In the genomic region with DNA sequence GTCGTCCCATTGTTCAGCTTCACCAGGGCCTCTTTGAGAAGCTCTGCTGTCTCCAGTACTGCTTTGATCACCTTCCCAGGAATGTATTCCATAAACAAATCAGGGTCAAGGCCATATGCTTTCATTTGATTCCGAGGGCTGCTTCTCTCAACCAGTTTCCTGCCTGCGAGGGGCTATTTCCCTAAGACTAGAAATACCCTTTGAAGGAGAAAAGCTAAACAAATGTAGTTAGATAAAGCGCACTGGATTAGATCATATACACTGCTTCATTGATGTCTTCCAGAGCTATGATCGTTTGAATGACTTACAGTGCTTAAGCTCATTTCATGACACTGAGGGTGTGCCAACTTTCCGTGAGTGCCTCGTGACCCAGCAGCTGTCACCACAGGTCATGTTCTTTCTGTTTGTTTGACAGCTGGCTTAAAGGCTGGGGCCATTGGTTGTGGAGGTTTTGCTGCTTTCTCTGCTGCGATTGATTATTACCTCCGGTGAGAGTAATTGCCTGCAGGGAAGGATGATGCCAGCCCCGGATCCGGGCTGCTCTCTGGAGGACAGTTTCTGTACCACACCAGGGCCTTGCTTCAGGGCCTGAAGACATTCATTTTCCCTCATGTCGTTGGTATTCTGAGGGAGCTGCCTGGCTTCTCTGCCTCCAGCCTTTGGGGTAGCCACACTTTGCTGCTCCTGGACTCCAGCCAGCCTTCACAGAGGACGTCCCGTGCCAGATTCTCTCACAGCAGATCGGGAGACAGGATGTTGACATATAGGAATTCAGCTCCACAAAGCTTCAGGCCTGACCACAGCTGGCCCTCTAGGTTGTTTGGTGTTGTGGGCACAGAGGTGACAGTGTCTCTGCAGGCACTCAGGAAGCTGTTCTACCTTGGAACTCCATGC, we compare ENCODE assay signal across 9 cellular contexts. TPM values are rescaled to one million over a fixed set of nuclear protein-coding genes. Genes with fewer than 3 reads are reported as not detected.
DNase-seq lines count a peak whose midpoint lies in the region; ATAC-seq and TF ChIP-seq lines count a peak whose summit lies in the region.
"Had no signal": no experiment of that assay in that cellular context is flagged by ENCODE, and none has a peak within 500 bp of the region (broad histone marks: within the 10 kb centered on the region; RNA-seq: fewer than 3 reads in every experiment).

No MANE protein-coding gene starts in this region.

- intact Hi-C loops in left lung (cut with DNase I), result no loop called here

- no peak for DNase-seq in SK-N-SH
- DNase-seq in left lung, result peak in 1 of 2 donors; percentile 40
- no peak for DNase-seq in thoracic aorta (ENCODE audit: low spot score)
- DNase-seq in WERI-Rb-1, result no peak
- no peak for DNase-seq in activated gamma-delta T cell treated with Interleukin-2 at 50 U/mL for 16 hours
- DNase-seq in cerebellar nuclear complex (lab: John Stamatoyannopoulos, UW), result no peak
- DNase-seq: stimulated activated naive CD4-positive, alpha-beta T cell treated with Interleukin-2 at 50 U/mL for 16 hours had no signal

- H3K4me1 ChIP-seq in SK-N-SH (ENCODE audit: control insufficient read depth in 1 of 2, insufficient read depth in 2 of 2, low read depth in 1 of 2, low read length in 1 of 2) (peaks cover 18 to 48% of the 10 kb centered on the region in 2 experiments; a peak in 3 of 4 replicates), left lung (peaks cover 35 to 81% of the 10 kb centered on the region in 2 donors), thoracic aorta (ENCODE audit: control insufficient read depth in 1 of 2, low read depth in 2 of 2) (peaks cover 63 to 74% of the 10 kb centered on the region in 2 donors)

- peak overlapping the region in 1 of 2 experiments; percentile 84; a peak in 2 of 4 replicates for H3K27ac ChIP-seq in SK-N-SH (ENCODE audit: low read depth in 2 of 2, low read length in 1 of 2)
- peak overlapping the region; percentile 22 for H3K27ac ChIP-seq in cingulate gyrus (ENCODE audit: low read depth, low read length)
- H3K27ac ChIP-seq in left lung, result peak overlapping the region; percentile 30 to 44
- peak overlapping the region; percentile 80 to 84 for H3K27ac ChIP-seq in thoracic aorta
- H3K27ac ChIP-seq in WERI-Rb-1, result no peak overlapping the region

- TF ChIP-seq CTCF in SK-N-SH (IDR thresholded peaks at IDR 0.05), result no peak
- no peak for TF ChIP-seq CTCF in left lung (IDR thresholded peaks at IDR 0.05)
- no peak for TF ChIP-seq CTCF in thoracic aorta (IDR thresholded peaks at IDR 0.05)
- TF ChIP-seq CTCF in WERI-Rb-1 (IDR thresholded peaks at IDR 0.05; ENCODE audit: low read depth, low read length), result no peak

- H3K9me3 ChIP-seq in SK-N-SH (no peaks in the 10 kb centered on the region), left lung (no peaks in the 10 kb centered on the region), thoracic aorta (no peaks in the 10 kb centered on the region), WERI-Rb-1 (ENCODE audit: severe bottlenecking) (no peaks in the 10 kb centered on the region)

- H3K9ac ChIP-seq in SK-N-SH, result no peak overlapping the region

- ATAC-seq in SK-N-SH treated with all-trans-retinoic acid at 6 μM for 48 hours (no peak), left lung (no peak), thoracic aorta (ENCODE audit: insufficient number of reproducible peaks, low FRiP score, low read depth) (no peak)

- WGBS in SK-N-SH (ENCODE audit: low lambda C conversion rate), result 72% methylated on average over 15 of the region's 15 CpGs

- H3K4me3 ChIP-seq in SK-N-SH (ENCODE audit: low read depth in 2 of 2, low read length in 1 of 2) (no peak overlapping the region), left lung (no peak overlapping the region), thoracic aorta (no peak overlapping the region), WERI-Rb-1 (ENCODE audit: low read depth, low read length) (no peak overlapping the region)

- H3K36me3 ChIP-seq in SK-N-SH (replicated peaks in 1 of 2; ENCODE audit: control insufficient read depth in 1 of 2, insufficient read depth in 2 of 2, low read length in 1 of 2), result peaks cover 40 to 46% of the 10 kb centered on the region in 2 experiments
- peaks cover 0 to 65% of the 10 kb centered on the region in 2 donors for H3K36me3 ChIP-seq in left lung
- peaks cover 14% of the 10 kb centered on the region for H3K36me3 ChIP-seq in thoracic aorta
- peaks cover 69% of the 10 kb centered on the region for H3K36me3 ChIP-seq in WERI-Rb-1

- H3K79me2 ChIP-seq in SK-N-SH (ENCODE audit: insufficient read depth), result peaks cover 24% of the 10 kb centered on the region

- CTCF ChIA-PET in SK-N-SH (lab: Yijun Ruan, JAX), result interaction anchor here (0.7 to 6.5 kb wide), 5 partner anchors 12 to 186 kb away, joined by 4 to 66 read pairs (median 8); partner anchors contain the start of gene NXN

- peaks cover 52% of the 10 kb centered on the region for H3F3A ChIP-seq in SK-N-SH (replicated peaks; ENCODE audit: insufficient read depth)

- H4K20me1 ChIP-seq in SK-N-SH (ENCODE audit: insufficient read depth), result peaks cover 67% of the 10 kb centered on the region

- no peak overlapping the region for H2AFZ ChIP-seq in SK-N-SH (ENCODE audit: low read depth)

- POLR2A ChIA-PET in SK-N-SH (lab: Yijun Ruan, JAX), result no interaction called here

- TF ChIP-seq RAD21 in SK-N-SH (IDR thresholded peaks at IDR 0.05; ENCODE audit: low read length), result no peak

- H3K27me3 ChIP-seq in SK-N-SH (ENCODE audit: insufficient read depth) (no peaks in the 10 kb centered on the region), left lung (no peaks in the 10 kb centered on the region), thoracic aorta (replicated peaks; ENCODE audit: insufficient read depth) (no peaks in the 10 kb centered on the region), WERI-Rb-1 (ENCODE audit: insufficient read depth, low read depth, severe bottlenecking) (no peaks in the 10 kb centered on the region)

- H3K4me2 ChIP-seq in SK-N-SH, result peak overlapping the region; percentile 58; the same call in 1 of the 2 replicates

- H3K9me2 ChIP-seq in SK-N-SH, result no peaks in the 10 kb centered on the region

- no peak for TF ChIP-seq EP300 in SK-N-SH (IDR thresholded peaks at IDR 0.05; ENCODE audit: borderline replicate concordance in 1 of 2, low read depth in 1 of 2, low read length in 1 of 2)

TF ChIP-seq in SK-N-SH, 30 proteins besides CTCF, POLR2A, EP300 and RAD21 (continues in another document):
- 0 out of 2 replicates have a peak, but pooled peaks have one; percentile 13 for TF ChIP-seq SIN3A (IDR thresholded peaks at IDR 0.05; ENCODE audit: borderline replicate concordance, low read depth, low read length)
- TF ChIP-seq, protein P1, sequence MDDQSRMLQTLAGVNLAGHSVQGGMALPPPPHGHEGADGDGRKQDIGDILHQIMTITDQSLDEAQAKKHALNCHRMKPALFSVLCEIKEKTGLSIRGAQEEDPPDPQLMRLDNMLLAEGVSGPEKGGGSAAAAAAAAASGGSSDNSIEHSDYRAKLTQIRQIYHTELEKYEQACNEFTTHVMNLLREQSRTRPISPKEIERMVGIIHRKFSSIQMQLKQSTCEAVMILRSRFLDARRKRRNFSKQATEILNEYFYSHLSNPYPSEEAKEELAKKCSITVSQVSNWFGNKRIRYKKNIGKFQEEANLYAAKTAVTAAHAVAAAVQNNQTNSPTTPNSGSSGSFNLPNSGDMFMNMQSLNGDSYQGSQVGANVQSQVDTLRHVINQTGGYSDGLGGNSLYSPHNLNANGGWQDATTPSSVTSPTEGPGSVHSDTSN (IDR thresholded peaks at IDR 0.05), result no peak
- no peak for TF ChIP-seq FOXJ3 (CRISPR knock-in tag; IDR thresholded peaks at IDR 0.05)
- no peak for TF ChIP-seq MAX (IDR thresholded peaks at IDR 0.05; ENCODE audit: low read depth)
- 0 out of 2 replicates have a peak, but pooled peaks have one; percentile 13 for TF ChIP-seq NFIC (IDR thresholded peaks at IDR 0.05; ENCODE audit: borderline replicate concordance)
- no peak for TF ChIP-seq NRF1 (IDR thresholded peaks at IDR 0.05; ENCODE audit: low read depth, low read length)

TF ChIP-seq in SK-N-SH treated with all-trans-retinoic acid at 6 μM for 48 hours, 23 proteins besides CTCF, POLR2A, EP300 and RAD21 (continues in another document):
- no peak for TF ChIP-seq PATZ1 (CRISPR knock-in tag; IDR thresholded peaks at IDR 0.05; ENCODE audit: borderline replicate concordance)
- no peak for TF ChIP-seq SNAI2 (CRISPR knock-in tag; IDR thresholded peaks at IDR 0.05)
- no peak for TF ChIP-seq CSDC2 (CRISPR knock-in tag; IDR thresholded peaks at IDR 0.05)
- no peak for TF ChIP-seq ZFP3 (CRISPR knock-in tag; IDR thresholded peaks at IDR 0.05)
- no peak for TF ChIP-seq OSR1 (CRISPR knock-in tag; IDR thresholded peaks at IDR 0.05)

RNA-seq across cellular contexts. Expression of gene TIMM22, which starts 3.9 kb away (rescaled TPM):
- polyA plus RNA-seq in SK-N-SH (2012; rRNA removed), result 9.9 and 10.7 TPM in 2 replicates
- 11.3 and 11.4 TPM in 2 replicates for polyA plus RNA-seq in SK-N-SH (2012; cell fraction: cytosol; rRNA removed)
- 5.0 and 5.2 TPM in 2 replicates for polyA plus RNA-seq in SK-N-SH (2012; cell fraction: nucleus; rRNA removed)
- total RNA-seq in left lung (10 to 100 TPM; 10.6 to 11.6 TPM), thoracic aorta (10 to 100 TPM; 12.6 to 13.0 TPM)

RNA-seq across cellular contexts. Expression of gene NXN, which starts 21.3 kb away (rescaled TPM):
- 19.5 and 23.9 TPM in 2 replicates for polyA plus RNA-seq in SK-N-SH (2012; rRNA removed)
- polyA plus RNA-seq in SK-N-SH (2012; cell fraction: cytosol; rRNA removed), result 13.0 and 16.3 TPM in 2 replicates
- polyA plus RNA-seq in SK-N-SH (2012; cell fraction: nucleus; rRNA removed), result 16.6 and 20.7 TPM in 2 replicates
- total RNA-seq in left lung (10 to 100 TPM; 33.8 to 55.4 TPM), thoracic aorta (10 to 100 TPM; 13.9 to 18.9 TPM)
